25 cellular contexts compared by ENCODE assay signal in the genomic region with DNA sequence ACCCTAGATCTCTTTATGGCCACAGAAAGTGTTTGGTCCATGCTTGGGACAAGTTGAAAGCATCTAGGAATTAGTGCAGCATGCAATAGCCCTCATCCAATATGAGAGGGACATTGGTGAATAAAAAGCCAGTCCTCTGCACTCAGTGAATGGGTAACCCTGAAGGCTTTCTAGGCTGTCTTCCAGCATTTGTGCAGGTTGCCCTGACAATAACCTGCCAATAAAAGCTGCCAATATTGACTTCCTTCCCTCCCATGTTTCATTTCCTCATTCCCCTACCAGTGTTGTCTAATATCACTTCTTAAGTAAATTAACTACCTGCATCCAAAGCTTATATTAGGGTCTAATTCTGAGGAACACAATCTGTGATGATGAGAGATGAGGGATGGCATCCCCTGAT.
"Had no signal": no experiment of that assay in that cellular context is flagged by ENCODE, and none has a peak within 500 bp of the region (broad histone marks: within the 10 kb centered on the region; RNA-seq: fewer than 3 reads in every experiment).

No MANE protein-coding gene starts in this region.

- H3K4me1 Mint-ChIP-seq: activated CD8-positive, alpha-beta memory T cell treated with anti-CD3 and anti-CD28 coated beads, Interleukin-2, amount 10 ng/mL, durations not matched to agents 7 days and 5 days; activated naive CD4-positive, alpha-beta T cell treated with anti-CD3 and anti-CD28 coated beads, Interleukin-2, amount 50 U/mL, for 24 hours; activated naive CD8-positive, alpha-beta T cell treated with anti-CD3 and anti-CD28 coated beads, Interleukin-2, amount 50 U/mL, for 24 hours; naive thymus-derived CD4-positive, alpha-beta T cell had no signal

- ATAC-seq: activated CD8-positive, alpha-beta memory T cell treated with anti-CD3 and anti-CD28 coated beads, Interleukin-2, amount 10 ng/mL, durations not matched to agents 7 days and 5 days; activated CD8-positive, alpha-beta T cell treated with anti-CD3 and anti-CD28 coated beads, Interleukin-2, amount 10 ng/mL, durations not matched to agents 7 days and 5 days; activated naive CD8-positive, alpha-beta T cell treated with anti-CD3 and anti-CD28 coated beads, Interleukin-2, amount 50 U/mL, for 24 hours; esophagus mucosa; left cardiac atrium; naive thymus-derived CD4-positive, alpha-beta T cell; stimulated activated naive CD8-positive, alpha-beta T cell treated with anti-CD3 and anti-CD28 coated beads, Interleukin-15, Interleukin-2, amounts not matched to agents 100 U/mL and 50 U/mL, for 24 hours had no signal

- H3K9me3 ChIP-seq: right atrium auricular region, thoracic aorta had no signal

- H3K27me3 Mint-ChIP-seq: activated CD8-positive, alpha-beta memory T cell treated with anti-CD3 and anti-CD28 coated beads, Interleukin-2, amount 10 ng/mL, durations not matched to agents 7 days and 5 days; activated naive CD4-positive, alpha-beta T cell treated with anti-CD3 and anti-CD28 coated beads, Interleukin-2, amount 50 U/mL, for 24 hours; activated naive CD8-positive, alpha-beta T cell treated with anti-CD3 and anti-CD28 coated beads, Interleukin-2, amount 50 U/mL, for 24 hours; naive thymus-derived CD4-positive, alpha-beta T cell had no signal

- H3K36me3 Mint-ChIP-seq: activated CD8-positive, alpha-beta memory T cell treated with anti-CD3 and anti-CD28 coated beads, Interleukin-2, amount 10 ng/mL, durations not matched to agents 7 days and 5 days; activated naive CD4-positive, alpha-beta T cell treated with anti-CD3 and anti-CD28 coated beads, Interleukin-2, amount 50 U/mL, for 24 hours; naive thymus-derived CD4-positive, alpha-beta T cell had no signal

- DNase-seq: activated CD8-positive, alpha-beta memory T cell treated with anti-CD3 and anti-CD28 coated beads, Interleukin-2, amount 10 ng/mL, durations not matched to agents 7 days and 5 days; activated CD8-positive, alpha-beta T cell treated with anti-CD3 and anti-CD28 coated beads, Interleukin-2, amount 10 ng/mL, durations not matched to agents 7 days and 5 days; activated naive CD8-positive, alpha-beta T cell treated with anti-CD3 and anti-CD28 coated beads, Interleukin-2, amount 50 U/mL, for 24 hours; activated T-cell treated with anti-CD3 and anti-CD28 coated beads, Interleukin-2, amount 50 U/mL, for 48 hours; amygdala; central memory CD4-positive, alpha-beta T cell; foreskin fibroblast; hippocampal formation; left cardiac atrium; naive thymus-derived CD4-positive, alpha-beta T cell; occipital lobe; stimulated activated CD4-positive, alpha-beta T cell treated with anti-CD3 and anti-CD28 coated beads, Interleukin-15, amount 100 ng/mL, for 24 hours; stimulated activated CD4-positive, alpha-beta T cell treated with anti-CD3 and anti-CD28 coated beads, Interleukin-2, amount 100 ng/mL, for 24 hours; stimulated activated naive CD8-positive, alpha-beta T cell treated with anti-CD3 and anti-CD28 coated beads, Interleukin-15, Interleukin-2, amounts not matched to agents 100 U/mL and 50 U/mL, for 24 hours; T1000 had no signal

- H2AFZ ChIP-seq: parathyroid adenoma had no signal

- H3K27ac Mint-ChIP-seq: activated CD8-positive, alpha-beta memory T cell treated with anti-CD3 and anti-CD28 coated beads, Interleukin-2, amount 10 ng/mL, durations not matched to agents 7 days and 5 days; activated CD8-positive, alpha-beta T cell treated with anti-CD3 and anti-CD28 coated beads, Interleukin-2, amount 10 ng/mL, durations not matched to agents 7 days and 5 days; activated naive CD4-positive, alpha-beta T cell treated with anti-CD3 and anti-CD28 coated beads, Interleukin-2, amount 50 U/mL, for 24 hours; activated naive CD8-positive, alpha-beta T cell treated with anti-CD3 and anti-CD28 coated beads, Interleukin-2, amount 50 U/mL, for 24 hours; activated T-helper 2 cell treated with anti-CD3 and anti-CD28 coated beads, Interferon-gamma antibody, Interleukin-2, Interleukin-4, amounts not matched to agents 10 μg/mL and 5 μg/mL and 100 μg/mL, durations not matched to agents 14 hours and 24 hours and 36 hours; naive thymus-derived CD4-positive, alpha-beta T cell; T-helper 1 cell treated with Interleukin-12 subunit alpha and Interleukin-12 subunit beta and Interleukin-4 antibody, amounts not matched to agents 30 μg/mL and 1 μg/mL, for 36 hours; WTC11 had no signal

- FAIRE-seq: keratinocyte, urothelium cell line had no signal

- H3K4me3 Mint-ChIP-seq: activated CD8-positive, alpha-beta memory T cell treated with anti-CD3 and anti-CD28 coated beads, Interleukin-2, amount 10 ng/mL, durations not matched to agents 7 days and 5 days; activated CD8-positive, alpha-beta T cell treated with anti-CD3 and anti-CD28 coated beads, Interleukin-2, amount 10 ng/mL, durations not matched to agents 7 days and 5 days; activated naive CD4-positive, alpha-beta T cell treated with anti-CD3 and anti-CD28 coated beads, Interleukin-2, amount 50 U/mL, for 24 hours; activated naive CD8-positive, alpha-beta T cell treated with anti-CD3 and anti-CD28 coated beads, Interleukin-2, amount 50 U/mL, for 24 hours; naive thymus-derived CD4-positive, alpha-beta T cell; T-helper 1 cell treated with Interleukin-12 subunit alpha and Interleukin-12 subunit beta and Interleukin-4 antibody, amounts not matched to agents 30 μg/mL and 1 μg/mL, for 36 hours; WTC11 had no signal

- H3K36me3 ChIP-seq: right atrium auricular region, thoracic aorta had no signal

- H3K27me3 ChIP-seq: right atrium auricular region had no signal

- H3K27ac ChIP-seq: parathyroid adenoma, right atrium auricular region, thoracic aorta had no signal

- H3K9me3 Mint-ChIP-seq: T-helper 1 cell treated with Interleukin-12 subunit alpha and Interleukin-12 subunit beta and Interleukin-4 antibody, amounts not matched to agents 30 μg/mL and 1 μg/mL, for 36 hours had no signal

- H3K9ac ChIP-seq: parathyroid adenoma had no signal

- H3K4me1 ChIP-seq: parathyroid adenoma, right atrium auricular region had no signal

- H3K79me2 ChIP-seq: parathyroid adenoma had no signal

- H3K4me3 ChIP-seq: right atrium auricular region, thoracic aorta had no signal
